ENCODE assay signal across 19 cellular contexts in genomic region chr3:45915080-45915479, GRCh38. TPM values are rescaled to one million over a fixed set of nuclear protein-coding genes. Genes with fewer than 3 reads are reported as not detected.
A peak's percentile ranks its signal among the peaks of the same experiment; 100 is the strongest.
DNase-seq lines count a peak whose midpoint lies in the region; ATAC-seq and TF ChIP-seq lines count a peak whose summit lies in the region.
"Had no signal": no experiment of that assay in that cellular context is flagged by ENCODE, and none has a peak within 500 bp of the region (broad histone marks: within the 10 kb centered on the region; RNA-seq: fewer than 3 reads in every experiment).

No MANE protein-coding gene starts in this region.

- H3K27me3 ChIP-seq in CD4-positive, CD25-positive, alpha-beta regulatory T cell (ENCODE audit: control insufficient read depth, insufficient read depth, low read length): no peaks in the 10 kb centered on the region
- H3K27me3 ChIP-seq in IMR-90 (ENCODE audit: control insufficient read depth, insufficient read depth, low read length): no peaks in the 10 kb centered on the region
- H3K27me3 ChIP-seq: colonic mucosa, gastroesophageal sphincter, suprapubic skin had no signal

- no peak overlapping the region for H3K9ac ChIP-seq in IMR-90 (ENCODE audit: low read depth, low read length)

- H2BK15ac ChIP-seq in IMR-90 (ENCODE audit: low read depth, low read length): no peak overlapping the region

- H3K36me3 Mint-ChIP-seq in CD4-positive, CD25-positive, alpha-beta regulatory T cell: peaks cover 19% of the 10 kb centered on the region
- peaks cover 31% of the 10 kb centered on the region for H3K36me3 Mint-ChIP-seq in activated T-helper 17 cell treated with anti-CD3 and anti-CD28 coated beads, Interleukin-2, amount 50 U/mL, for 72 hours (ENCODE audit: low read depth)
- peaks cover 11% of the 10 kb centered on the region for H3K36me3 Mint-ChIP-seq in natural killer cell treated with Interleukin-12 subunit alpha and Interleukin-12 subunit beta and Interleukin-15 and Interleukin-18, amount 100 ng/mL, for 72 hours

- H3K9me1 ChIP-seq in IMR-90 (ENCODE audit: insufficient read depth, low read length): no peaks in the 10 kb centered on the region; the same call in 1 of the 2 replicates

- no peak overlapping the region for H3K4me3 ChIP-seq in CD4-positive, CD25-positive, alpha-beta regulatory T cell (ENCODE audit: low read depth, low read length)
- H3K4me3 ChIP-seq in IMR-90 (ENCODE audit: insufficient read depth, low read depth, low read length): no peak overlapping the region
- H3K4me3 ChIP-seq: colonic mucosa, gastroesophageal sphincter, SK-N-MC, suprapubic skin had no signal

- no peak overlapping the region for H4K5ac ChIP-seq in IMR-90 (ENCODE audit: low read depth, low read length)

- H3K27ac Mint-ChIP-seq in CD4-positive, CD25-positive, alpha-beta regulatory T cell: peak overlapping the region; percentile 90 to 93 (median 91)
- H3K27ac Mint-ChIP-seq in activated T-helper 17 cell treated with anti-CD3 and anti-CD28 coated beads, Interleukin-2, amount 50 U/mL, for 72 hours: peak overlapping the region; percentile 89
- peak overlapping the region; percentile 72 to 73 for H3K27ac Mint-ChIP-seq in natural killer cell treated with Interleukin-12 subunit alpha and Interleukin-12 subunit beta and Interleukin-15 and Interleukin-18, amount 100 ng/mL, for 72 hours

- H2AK5ac ChIP-seq in IMR-90 (ENCODE audit: low read depth, low read length): peak overlapping the region; percentile 57

- H3K4me1 Mint-ChIP-seq in CD4-positive, CD25-positive, alpha-beta regulatory T cell: peaks cover 0 to 35% (median 21%) of the 10 kb centered on the region in 4 donors
- H3K4me1 Mint-ChIP-seq in activated T-helper 17 cell treated with anti-CD3 and anti-CD28 coated beads, Interleukin-2, amount 50 U/mL, for 72 hours: peaks cover 36% of the 10 kb centered on the region
- peaks cover 47 to 51% of the 10 kb centered on the region in 2 donors for H3K4me1 Mint-ChIP-seq in natural killer cell treated with Interleukin-12 subunit alpha and Interleukin-12 subunit beta and Interleukin-15 and Interleukin-18, amount 100 ng/mL, for 72 hours (ENCODE audit: low read depth in 2 of 2)

- H3K4me2 ChIP-seq in IMR-90 (ENCODE audit: low read depth, low read length): no peak overlapping the region

- CTCF ChIA-PET in IMR-90 (lab: Yijun Ruan, JAX): interaction anchor here (0.6 kb wide), 1 partner anchor 1161 kb away, joined by 5 read pairs; no protein-coding TSS in a partner anchor

- H2AK9ac ChIP-seq in IMR-90 (replicated peaks; ENCODE audit: low read depth, low read length, poor library complexity): no peak overlapping the region

- H2BK120ac ChIP-seq in IMR-90 (ENCODE audit: low read depth, low read length): no peak overlapping the region

- no peak for TF ChIP-seq CTCF in IMR-90 (conservative IDR thresholded peaks at IDR 0.05; ENCODE audit: low read depth, low read length)

- dilution Hi-C loops in IMR-90 (cut with HindIII; ENCODE audit: low sequenced_read_pairs, unreplicated experiment): no loop called here

- H4K8ac ChIP-seq in IMR-90 (ENCODE audit: low read depth in 2 of 2, low read length in 2 of 2): no peak overlapping the region

- H2AFZ ChIP-seq in IMR-90 (replicated peaks; ENCODE audit: low read length, poor library complexity): no peak overlapping the region
- H2AFZ ChIP-seq: GM23248 had no signal

- H3K9me3 Mint-ChIP-seq in CD4-positive, CD25-positive, alpha-beta regulatory T cell: peaks cover 0 to 2% (median 0%) of the 10 kb centered on the region in 7 donors
- H3K9me3 Mint-ChIP-seq in activated T-helper 17 cell treated with anti-CD3 and anti-CD28 coated beads, Interleukin-2, amount 50 U/mL, for 72 hours: no peaks in the 10 kb centered on the region
- no peaks in the 10 kb centered on the region for H3K9me3 Mint-ChIP-seq in natural killer cell treated with Interleukin-12 subunit alpha and Interleukin-12 subunit beta and Interleukin-15 and Interleukin-18, amount 100 ng/mL, for 72 hours
- H3K9me3 Mint-ChIP-seq: naive B cell had no signal

- H2BK20ac ChIP-seq in IMR-90 (ENCODE audit: low read depth, low read length): no peak overlapping the region

- no peak for DNase-seq in CD4-positive, CD25-positive, alpha-beta regulatory T cell
- DNase-seq in IMR-90: no peak
- no peak for DNase-seq in natural killer cell treated with Interleukin-12 subunit alpha and Interleukin-12 subunit beta and Interleukin-15 and Interleukin-18, amount 100 ng/mL, for 72 hours (ENCODE audit: low spot score)
- no peak for DNase-seq in mucosa of gallbladder (ENCODE audit: low spot score)
- no peak for DNase-seq in NCI-H69 (lab: John Stamatoyannopoulos, UW)
- DNase-seq: colonic mucosa, GM23248, Kasumi-1, naive B cell, NCI-H1417 treated with DMSO at 0.1 percent for 48 hours, OCI-M1 had no signal

- no peak for TF ChIP-seq RAD21 in IMR-90 (IDR thresholded peaks at IDR 0.05; ENCODE audit: low read length)

- no peaks in the 10 kb centered on the region for H3K9me3 ChIP-seq in CD4-positive, CD25-positive, alpha-beta regulatory T cell (ENCODE audit: control insufficient read depth in 2 of 2, low read length in 2 of 2)
- no peaks in the 10 kb centered on the region for H3K9me3 ChIP-seq in IMR-90 (ENCODE audit: control insufficient read depth, insufficient read depth, low read length)
- H3K9me3 ChIP-seq: colonic mucosa, gastroesophageal sphincter, suprapubic skin had no signal

- H3K14ac ChIP-seq in IMR-90 (replicated peaks; ENCODE audit: low read depth, low read length): no peak overlapping the region; the same call in 1 of the 2 replicates

- POLR2A ChIA-PET in IMR-90 (lab: Charles Lee; ENCODE audit: unreplicated experiment): no interaction called here

- WGBS in IMR-90 (ENCODE audit: extremely low coverage in 2 of 2, insufficient read length in 1 of 2), 2 experiments: no CpG with 5 or more reads among the region's 9 CpGs

- intact Hi-C loops in IMR-90 (cut with micrococcal nuclease): no loop called here

- peak overlapping the region in 3 of 4 donors; percentile 18 to 91 (median 85) for H3K4me3 Mint-ChIP-seq in CD4-positive, CD25-positive, alpha-beta regulatory T cell
- peak overlapping the region; percentile 75 for H3K4me3 Mint-ChIP-seq in activated T-helper 17 cell treated with anti-CD3 and anti-CD28 coated beads, Interleukin-2, amount 50 U/mL, for 72 hours
- H3K4me3 Mint-ChIP-seq in natural killer cell treated with Interleukin-12 subunit alpha and Interleukin-12 subunit beta and Interleukin-15 and Interleukin-18, amount 100 ng/mL, for 72 hours: peak overlapping the region; percentile 75

- H3K23ac ChIP-seq in IMR-90 (ENCODE audit: low read depth, low read length): no peak overlapping the region

- in situ Hi-C loops in IMR-90 (cut with MboI; ENCODE audit: low sequenced_read_pairs): no loop called here

- no peak overlapping the region for H3K27ac ChIP-seq in CD4-positive, CD25-positive, alpha-beta regulatory T cell (ENCODE audit: insufficient read depth, low read length, poor library complexity, severe bottlenecking)
- H3K27ac ChIP-seq in IMR-90 (ENCODE audit: insufficient read depth, low read length): no peak overlapping the region
- H3K27ac ChIP-seq: C4-2B, colonic mucosa, gastroesophageal sphincter, GM23248, SK-N-MC, suprapubic skin had no signal

- no TSS peak for BruUV-seq in IMR-90 (replicated peaks; lab: Mats Ljungman, UMichigan)

- H3K4me1 ChIP-seq in CD4-positive, CD25-positive, alpha-beta regulatory T cell (ENCODE audit: control insufficient read depth, insufficient read depth, low read length, poor library complexity, severe bottlenecking): peaks cover 23% of the 10 kb centered on the region
- peaks cover 6% of the 10 kb centered on the region for H3K4me1 ChIP-seq in IMR-90 (ENCODE audit: control insufficient read depth, insufficient read depth, low read length)
- H3K4me1 ChIP-seq: colonic mucosa had no signal

- no peak overlapping the region for H2BK5ac ChIP-seq in IMR-90 (ENCODE audit: low read depth, low read length, poor library complexity, severe bottlenecking)

- H4K20me1 ChIP-seq in IMR-90 (ENCODE audit: insufficient read depth, low read length): no peaks in the 10 kb centered on the region

- H4K91ac ChIP-seq in IMR-90 (ENCODE audit: insufficient read depth, low read depth, low read length): no peak overlapping the region

- no peak for TF ChIP-seq POLR2A in IMR-90 (IDR thresholded peaks at IDR 0.05; ENCODE audit: low read depth, low read length)

- no peak overlapping the region for H3K56ac ChIP-seq in IMR-90 (ENCODE audit: extremely low read depth, insufficient read depth, low read length)

- no peaks in the 10 kb centered on the region for H3K79me1 ChIP-seq in IMR-90 (ENCODE audit: low read depth in 1 of 2, low read length in 2 of 2)

- peaks cover 11% of the 10 kb centered on the region for H3K27me3 Mint-ChIP-seq in CD4-positive, CD25-positive, alpha-beta regulatory T cell
- no peaks in the 10 kb centered on the region for H3K27me3 Mint-ChIP-seq in activated T-helper 17 cell treated with anti-CD3 and anti-CD28 coated beads, Interleukin-2, amount 50 U/mL, for 72 hours
- no peaks in the 10 kb centered on the region for H3K27me3 Mint-ChIP-seq in natural killer cell treated with Interleukin-12 subunit alpha and Interleukin-12 subunit beta and Interleukin-15 and Interleukin-18, amount 100 ng/mL, for 72 hours
- H3K27me3 Mint-ChIP-seq: naive B cell had no signal

- ATAC-seq in CD4-positive, CD25-positive, alpha-beta regulatory T cell (ENCODE audit: low read depth in 2 of 2): no peak
- ATAC-seq in IMR-90 (ENCODE audit: low read depth) (no peak), HG02938 (IDR thresholded peaks at IDR 0.05; ENCODE audit: unreplicated experiment) (no peak)
- ATAC-seq in activated T-helper 17 cell treated with anti-CD3 and anti-CD28 coated beads, Interleukin-2, amount 50 U/mL, for 72 hours (replicated peaks): no peak
- no peak for ATAC-seq in natural killer cell treated with Interleukin-12 subunit alpha and Interleukin-12 subunit beta and Interleukin-15 and Interleukin-18, amount 100 ng/mL, for 72 hours
- ATAC-seq: gastroesophageal sphincter had no signal

- no peak overlapping the region for H3K18ac ChIP-seq in IMR-90 (ENCODE audit: low read depth, low read length)

- no peak overlapping the region for H3K4ac ChIP-seq in IMR-90 (ENCODE audit: low read depth, low read length)

- peaks cover 19% of the 10 kb centered on the region for H3K36me3 ChIP-seq in CD4-positive, CD25-positive, alpha-beta regulatory T cell (ENCODE audit: control insufficient read depth, insufficient read depth, low read length)
- H3K36me3 ChIP-seq in IMR-90 (ENCODE audit: control insufficient read depth, insufficient read depth, low read length): peaks cover 2% of the 10 kb centered on the region; the same call in 1 of the 2 replicates
- H3K36me3 ChIP-seq: colonic mucosa had no signal

RNA-seq across cellular contexts. Expression of gene CXCR6, which starts 28.2 kb away (rescaled TPM):
- total RNA-seq in CD4-positive, CD25-positive, alpha-beta regulatory T cell: 23.7 TPM
- 10 to 100 TPM; 23.7 to 40.3 (median 30.0) TPM for polyA plus RNA-seq in CD4-positive, CD25-positive, alpha-beta regulatory T cell
- under 0.01 TPM in 1 of 2 replicates, not detected in the other for total RNA-seq in IMR-90 (2012; rRNA removed)
- polyA plus RNA-seq in IMR-90 (2012; rRNA removed): not detected in 2 replicates
- not detected in 2 replicates for polyA plus RNA-seq in IMR-90 (2012; cell fraction: cytosol; rRNA removed)
- polyA plus RNA-seq in IMR-90 (2012; cell fraction: nucleus; rRNA removed; ENCODE audit: low replicate concordance): not detected in 2 replicates
- total RNA-seq in activated T-helper 17 cell treated with anti-CD3 and anti-CD28 coated beads, Interleukin-2, amount 50 U/mL, for 72 hours: 10 to 100 TPM; 13.7 to 25.4 TPM
- 1 to 10 TPM; 4.0 to 5.3 TPM for total RNA-seq in natural killer cell treated with Interleukin-12 subunit alpha and Interleukin-12 subunit beta and Interleukin-15 and Interleukin-18, amount 100 ng/mL, for 72 hours
- 11.9 TPM for total RNA-seq in mucosa of gallbladder
- total RNA-seq: epithelial cell of proximal tubule, GM23248 had no signal
- polyA plus RNA-seq: GM23248 had no signal

RNA-seq across cellular contexts. Expression of gene CCR9, which starts 28.7 kb away (rescaled TPM):
- total RNA-seq in CD4-positive, CD25-positive, alpha-beta regulatory T cell: not detected
- 10 to 100 TPM in 3 of 4 donors, 1 to 10 TPM in 1; 5.6 to 16.7 (median 11.3) TPM for polyA plus RNA-seq in CD4-positive, CD25-positive, alpha-beta regulatory T cell
- total RNA-seq in IMR-90 (2012; rRNA removed): not detected in 2 replicates
- polyA plus RNA-seq in IMR-90 (2012; rRNA removed): not detected in 2 replicates
- not detected in 2 replicates for polyA plus RNA-seq in IMR-90 (2012; cell fraction: cytosol; rRNA removed)
- not detected in 2 replicates for polyA plus RNA-seq in IMR-90 (2012; cell fraction: nucleus; rRNA removed; ENCODE audit: low replicate concordance)
- total RNA-seq in activated T-helper 17 cell treated with anti-CD3 and anti-CD28 coated beads, Interleukin-2, amount 50 U/mL, for 72 hours: under 1 TPM; 0.15 to 0.19 TPM
- total RNA-seq in natural killer cell treated with Interleukin-12 subunit alpha and Interleukin-12 subunit beta and Interleukin-15 and Interleukin-18, amount 100 ng/mL, for 72 hours: not detected
- 0.23 TPM for total RNA-seq in mucosa of gallbladder
- total RNA-seq: gastroesophageal sphincter, GM23248, NCI-H460, suprapubic skin had no signal
- polyA plus RNA-seq: GM23248 had no signal
